Comparison of ENCODE assay signal across 9 cellular contexts in the genomic region with DNA sequence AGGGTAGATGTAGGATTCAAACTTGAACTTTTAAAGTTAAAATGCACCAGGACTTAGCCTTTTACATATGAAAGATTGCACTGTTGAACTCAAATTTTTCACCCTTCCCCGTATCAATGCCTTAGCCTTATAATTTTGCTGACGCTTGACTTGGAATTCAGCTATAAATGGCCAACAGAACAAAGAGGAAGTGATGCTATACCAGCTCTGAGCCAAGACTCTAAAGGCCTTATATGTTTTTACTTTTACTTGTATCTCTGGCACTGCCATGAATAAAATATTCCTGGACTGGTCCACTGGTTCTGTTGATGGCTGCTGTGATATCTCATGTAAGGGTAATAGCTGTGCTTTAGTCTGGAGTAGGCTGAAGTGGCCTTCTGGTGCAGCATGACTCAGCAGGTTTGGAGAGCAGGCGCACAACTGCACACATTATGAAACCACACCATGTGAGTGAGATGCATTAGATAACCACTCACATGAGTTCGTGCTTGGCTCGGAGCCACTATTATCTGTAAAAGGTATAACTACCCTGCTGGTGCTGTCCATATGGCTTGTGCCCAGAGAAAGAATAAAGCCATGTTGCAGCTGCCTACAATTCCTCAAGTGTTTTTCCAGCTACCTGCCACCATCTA. TPM values are rescaled to one million over a fixed set of nuclear protein-coding genes. Genes with fewer than 3 reads are reported as not detected.
DNase-seq lines count a peak whose midpoint lies in the region; ATAC-seq and TF ChIP-seq lines count a peak whose summit lies in the region.
"Had no signal": no experiment of that assay in that cellular context is flagged by ENCODE, and none has a peak within 500 bp of the region (broad histone marks: within the 10 kb centered on the region; RNA-seq: fewer than 3 reads in every experiment).

No MANE protein-coding gene starts in this region.

- no peak overlapping the region for H3K27ac Mint-ChIP-seq in immature natural killer cell

- peaks cover 4 to 17% (median 9%) of the 10 kb centered on the region in 3 donors for H3K27me3 Mint-ChIP-seq in immature natural killer cell (ENCODE audit: low read depth in 3 of 3)

- TF ChIP-seq CTCF in epithelial cell of esophagus (IDR thresholded peaks at IDR 0.05; ENCODE audit: insufficient read depth, low read depth, low read length, missing control alignments) (no peak), upper lobe of left lung (IDR thresholded peaks at IDR 0.05) (no peak), suprapubic skin (IDR thresholded peaks at IDR 0.05) (no peak)

- intact Hi-C loops in left ventricle myocardium superior (cut with micrococcal nuclease) = no loop called here
- intact Hi-C loops in right cardiac atrium (cut with DNase I) = no loop called here

- TF ChIP-seq EP300 in upper lobe of left lung (IDR thresholded peaks at IDR 0.05) (no peak), suprapubic skin (IDR thresholded peaks at IDR 0.05) (no peak)

- no peak for TF ChIP-seq POLR2A in upper lobe of left lung (IDR thresholded peaks at IDR 0.05)
- TF ChIP-seq POLR2A in suprapubic skin (IDR thresholded peaks at IDR 0.05) = no peak

- peak; percentile 33 for ATAC-seq in left ventricle myocardium superior
- ATAC-seq in right cardiac atrium = no peak
- peak; percentile 40 to 61 for ATAC-seq in upper lobe of left lung (ENCODE audit: low FRiP score in 2 of 2)
- ATAC-seq in HG03280 (IDR thresholded peaks at IDR 0.05; ENCODE audit: unreplicated experiment) = no peak

- WGBS in right cardiac atrium = 81% methylated on average over 5 of the region's 5 CpGs
- 66 to 85% methylated on average over 5 of the region's 5 CpGs for WGBS in upper lobe of left lung, 2 donors
- WGBS in suprapubic skin = 81% methylated on average over 5 of the region's 5 CpGs

- no peaks in the 10 kb centered on the region for H3K4me1 Mint-ChIP-seq in immature natural killer cell

- no peaks in the 10 kb centered on the region for H3K36me3 Mint-ChIP-seq in immature natural killer cell

- no peak overlapping the region for H3K4me3 Mint-ChIP-seq in immature natural killer cell

- no peaks in the 10 kb centered on the region for H3K9me3 Mint-ChIP-seq in immature natural killer cell

- H3K36me3 ChIP-seq in upper lobe of left lung (no peaks in the 10 kb centered on the region), suprapubic skin (no peaks in the 10 kb centered on the region)

- H3K27me3 ChIP-seq in right cardiac atrium (ENCODE audit: control insufficient read depth, insufficient read depth) (no peaks in the 10 kb centered on the region), upper lobe of left lung (no peaks in the 10 kb centered on the region), suprapubic skin (peaks cover 10% of the 10 kb centered on the region)

- H3K4me1 ChIP-seq in right cardiac atrium (ENCODE audit: control insufficient read depth, insufficient read depth, low read length) (no peaks in the 10 kb centered on the region), upper lobe of left lung (no peaks in the 10 kb centered on the region), suprapubic skin (no peaks in the 10 kb centered on the region)

- H3K4me3 ChIP-seq in right cardiac atrium (ENCODE audit: low read length) (no peak overlapping the region), epithelial cell of esophagus (ENCODE audit: low read length) (no peak overlapping the region), upper lobe of left lung (no peak overlapping the region), suprapubic skin (no peak overlapping the region)

- DNase-seq in left ventricle myocardium superior (no peak), right cardiac atrium (no peak), NCI-H510A (lab: John Stamatoyannopoulos, UW) (peak; percentile 55), epithelial cell of esophagus (ENCODE audit: low read depth) (peak; percentile 73), upper lobe of left lung (peak in 1 of 2 donors; percentile 48), suprapubic skin (ENCODE audit: low spot score in 2 of 2) (no peak), immature natural killer cell (no peak)
- DNase-seq: hypothalamus had no signal

- H3K9me3 ChIP-seq in right cardiac atrium (ENCODE audit: control insufficient read depth, low read length) (no peaks in the 10 kb centered on the region), upper lobe of left lung (no peaks in the 10 kb centered on the region), suprapubic skin (no peaks in the 10 kb centered on the region)

- H3K27ac ChIP-seq in right cardiac atrium (ENCODE audit: low read length) (no peak overlapping the region), upper lobe of left lung (no peak overlapping the region), suprapubic skin (no peak overlapping the region)

RNA-seq across cellular contexts. Expression of a gene that starts 8.4 kb away (rescaled TPM):
- total RNA-seq in left ventricle myocardium superior (10.3 TPM), right cardiac atrium (10 to 100 TPM in 1 of 4 donors, 1 to 10 TPM in 3; 8.8 to 12.4 (median 9.4) TPM), upper lobe of left lung (10 to 100 TPM; 10.5 to 24.0 (median 15.4) TPM), suprapubic skin (10 to 100 TPM in 3 of 4 donors, 1 to 10 TPM in 1; 7.9 to 14.3 (median 11.2) TPM)
- polyA plus RNA-seq in right cardiac atrium (16.8 TPM), immature natural killer cell (10 to 100 TPM; 17.1 to 40.9 (median 23.6) TPM)

RNA-seq across cellular contexts. Expression of a gene that starts 34.2 kb away (rescaled TPM):
- 40.2 TPM for total RNA-seq in left ventricle myocardium superior
- 10 to 100 TPM; 34.3 to 39.9 (median 35.9) TPM for total RNA-seq in right cardiac atrium
- 23.0 TPM for polyA plus RNA-seq in right cardiac atrium
- 10 to 100 TPM; 19.0 to 39.1 (median 32.1) TPM for total RNA-seq in upper lobe of left lung
- 10 to 100 TPM; 14.2 to 34.3 (median 21.5) TPM for total RNA-seq in suprapubic skin
- 10 to 100 TPM; 39.7 to 69.1 (median 55.4) TPM for polyA plus RNA-seq in immature natural killer cell

Comparison
In these comparisons a context has a peak if more than half of its experiments do, and no peak if none do; other contexts are left out.
1. ATAC-seq: peak in left ventricle myocardium superior (single experiment) and upper lobe of left lung (2 of 2); none in right cardiac atrium (0 of 2) and HG03280 (single experiment).
2. DNase-seq: peak in NCI-H510A (single experiment) and epithelial cell of esophagus (single experiment); none in left ventricle myocardium superior (single experiment), right cardiac atrium (0 of 3), suprapubic skin (0 of 2) and immature natural killer cell (0 of 3).